8 cellular contexts compared by ENCODE assay signal in genomic region chr20:41030536-41031242, GRCh38. TPM values are rescaled to one million over a fixed set of nuclear protein-coding genes. Genes with fewer than 3 reads are reported as not detected.
DNase-seq lines count a peak whose midpoint lies in the region; ATAC-seq and TF ChIP-seq lines count a peak whose summit lies in the region.

No MANE protein-coding gene starts in this region.

- peaks cover 0 to 65% of the 10 kb centered on the region in 2 donors for H3K4me1 ChIP-seq in right atrium auricular region

- ATAC-seq in left ventricle myocardium superior, result no peak
- no peak for ATAC-seq in memory B cell (ENCODE audit: low read depth)
- ATAC-seq in HG03045 (IDR thresholded peaks at IDR 0.05; ENCODE audit: unreplicated experiment), result no peak
- no peak for ATAC-seq in HG03469 (IDR thresholded peaks at IDR 0.05; ENCODE audit: unreplicated experiment)

- H3K9me3 ChIP-seq in right atrium auricular region, result no peaks in the 10 kb centered on the region

- H3K9me3 Mint-ChIP-seq in memory B cell, result no peaks in the 10 kb centered on the region

- peaks cover 7% of the 10 kb centered on the region for H3K36me3 Mint-ChIP-seq in memory B cell

- peak overlapping the region in 1 of 2 donors; percentile 92 for H3K27ac ChIP-seq in right atrium auricular region

- DNase-seq in right atrium auricular region (ENCODE audit: low spot score) (no peak), left ventricle myocardium superior (no peak), amniotic epithelial cell (ENCODE audit: low read depth) (peak; percentile 85), memory B cell (ENCODE audit: low spot score in 2 of 2) (no peak), NCI-H2107 (lab: John Stamatoyannopoulos, UW) (no peak), NCI-H510A (lab: John Stamatoyannopoulos, UW) (no peak)

- intact Hi-C loops in left ventricle myocardium superior (cut with micrococcal nuclease), result no loop called here

- TF ChIP-seq CTCF in right atrium auricular region (IDR thresholded peaks at IDR 0.05), result no peak

- H3K27me3 ChIP-seq in right atrium auricular region, result no peaks in the 10 kb centered on the region

- no peaks in the 10 kb centered on the region for H3K36me3 ChIP-seq in right atrium auricular region

- H3K4me3 Mint-ChIP-seq in memory B cell, result peak overlapping the region; percentile 92

- no peaks in the 10 kb centered on the region for H3K27me3 Mint-ChIP-seq in memory B cell

- H3K4me1 Mint-ChIP-seq in memory B cell, result peaks cover 36% of the 10 kb centered on the region

- peak overlapping the region; percentile 71 to 86 for H3K4me3 ChIP-seq in right atrium auricular region

- H3K27ac Mint-ChIP-seq in memory B cell, result peak overlapping the region; percentile 15

RNA-seq across cellular contexts. Expression of gene TOP1, which starts 2.1 kb away (rescaled TPM):
- 10 to 100 TPM; 19.7 to 21.2 TPM for total RNA-seq in right atrium auricular region
- total RNA-seq in left ventricle myocardium superior, result 25.3 TPM
